ENCODE assay signal across 7 cellular contexts in genomic region chr11:102451693-102452460, GRCh38. TPM values are rescaled to one million over a fixed set of nuclear protein-coding genes. Genes with fewer than 3 reads are reported as not detected.
A peak's percentile ranks its signal among the peaks of the same experiment; 100 is the strongest.
DNase-seq lines count a peak whose midpoint lies in the region; ATAC-seq, FAIRE-seq and TF ChIP-seq lines count a peak whose summit lies in the region.

No MANE protein-coding gene starts in this region.

- FAIRE-seq in GM12892 (lab: Jason Lieb, UNC), result peak; percentile 99

- BruUV-seq in MCF 10A (replicated peaks; lab: Mats Ljungman, UMichigan), result no TSS peak

- no peaks in the 10 kb centered on the region for H3K9me3 Mint-ChIP-seq in MCF 10A (ENCODE audit: unreplicated experiment)

- peak; percentile 51 for ATAC-seq in HG02623 (IDR thresholded peaks at IDR 0.05; ENCODE audit: unreplicated experiment)

- H3K27ac Mint-ChIP-seq in MCF 10A (ENCODE audit: low read depth, unreplicated experiment), result peak overlapping the region; percentile 90

- intact Hi-C loops in MCF 10A (cut with micrococcal nuclease), result loop anchor here (2.0 kb wide), 3 partner anchors 33 to 61 kb away; no protein-coding TSS in a partner anchor

- TF ChIP-seq CTCF in MCF 10A (IDR thresholded peaks at IDR 0.05; ENCODE audit: unreplicated experiment), result no peak

- CTCF ChIA-PET in MCF 10A (lab: Yijun Ruan, JAX), result interaction anchor here (0.6 to 1.1 kb wide), 7 partner anchors 33 to 491 kb away, joined by 3 to 5 read pairs (median 3); no protein-coding TSS in a partner anchor

- H3K27me3 Mint-ChIP-seq in MCF 10A (ENCODE audit: insufficient read depth, unreplicated experiment), result no peaks in the 10 kb centered on the region

- DNase-seq in GM12892 (ENCODE audit: insufficient read length), result peak; percentile 55
- peak; percentile 69 for DNase-seq in NCI-H1105 (lab: John Stamatoyannopoulos, UW)
- peak; percentile 81 for DNase-seq in UCSD-AML1 (lab: John Stamatoyannopoulos, UW; ENCODE audit: unreplicated experiment)
- DNase-seq in MCF 10A (ENCODE audit: unreplicated experiment), result peak; percentile 62
- peak; percentile 61 for DNase-seq in iris pigment epithelial cell (ENCODE audit: low read depth)
- DNase-seq in stimulated activated CD4-positive, alpha-beta T cell treated with anti-CD3 and anti-CD28 coated beads, Interleukin-15, amount 100 ng/mL, for 1 hour (ENCODE audit: low read depth in 1 of 2, low spot score in 1 of 2), result peak; percentile 55 to 56

- peaks cover 26% of the 10 kb centered on the region for H3K36me3 Mint-ChIP-seq in MCF 10A (ENCODE audit: insufficient read depth, unreplicated experiment)

- H3K4me1 Mint-ChIP-seq in MCF 10A (ENCODE audit: insufficient read depth, unreplicated experiment), result peaks cover 35% of the 10 kb centered on the region

- peak; percentile 42; the same call in 1 of the 2 replicates for TF ChIP-seq POLR2A in GM12892 (IDR thresholded peaks at IDR 0.05; ENCODE audit: low read depth, low read length)

- POLR2A ChIA-PET in MCF 10A (lab: Yijun Ruan, JAX), result interaction anchor here (0.6 to 2.6 kb wide), 23 partner anchors 8 to 584 kb away, joined by 3 to 23 read pairs (median 3); no protein-coding TSS in a partner anchor

- peak overlapping the region; percentile 94 for H3K4me3 Mint-ChIP-seq in MCF 10A (ENCODE audit: unreplicated experiment)

RNA-seq across cellular contexts. Expression of gene TMEM123, which starts 0.7 kb away (rescaled TPM):
- polyA plus RNA-seq in GM12892 (2012; ENCODE audit: missing spikeins), result 128 TPM
- 134 and 137 TPM in 2 replicates for total RNA-seq in MCF 10A (2022)

Comparison
In these comparisons a context has a peak if more than half of its experiments do, and no peak if none do; other contexts are left out.
1. Peak in every context shown above with its lines: DNase-seq and ATAC-seq.